In the genomic region with DNA sequence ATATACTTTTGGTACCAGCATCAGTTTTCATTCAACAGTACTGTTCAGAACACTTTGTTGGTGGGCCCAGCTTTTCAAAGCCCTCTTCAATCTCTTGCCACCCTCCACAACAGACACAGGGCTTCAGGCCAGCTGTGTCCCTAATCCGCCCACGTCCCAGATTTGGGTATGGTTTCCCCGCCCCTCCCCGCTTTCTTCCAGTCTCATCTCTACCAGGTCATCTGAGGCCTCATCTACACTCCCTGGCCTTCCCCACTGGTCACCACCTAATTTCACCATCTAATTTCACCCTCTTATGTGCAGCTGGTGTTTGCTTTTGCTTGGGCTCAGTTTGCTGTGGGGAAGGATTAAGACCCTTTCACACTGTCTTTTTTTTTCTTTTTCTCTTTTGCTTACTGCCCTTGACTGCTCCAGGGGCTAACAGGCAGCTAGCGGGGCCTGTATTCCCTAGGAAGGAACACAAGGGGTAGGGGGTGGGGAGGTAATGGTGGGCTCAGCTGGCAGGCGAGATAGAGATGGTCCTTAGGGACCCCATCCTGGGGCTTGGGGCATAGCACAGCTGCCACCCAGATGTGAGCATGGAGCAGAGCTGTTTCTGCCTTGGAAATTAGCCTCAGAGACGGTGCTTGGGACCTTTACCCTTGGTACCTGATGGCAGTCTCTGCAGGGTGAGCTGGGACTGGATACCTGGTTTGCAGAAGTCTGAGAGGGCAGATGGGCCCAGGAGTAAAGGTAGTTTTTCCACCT, we compare ENCODE assay signal across 20 cellular contexts. TPM values are rescaled to one million over a fixed set of nuclear protein-coding genes. Genes with fewer than 3 reads are reported as not detected.
DNase-seq lines count a peak whose midpoint lies in the region; TF ChIP-seq lines count a peak whose summit lies in the region.
"Had no signal": no experiment of that assay in that cellular context is flagged by ENCODE, and none has a peak within 500 bp of the region (broad histone marks: within the 10 kb centered on the region; RNA-seq: fewer than 3 reads in every experiment).

No MANE protein-coding gene starts in this region.

- no peak overlapping the region for H2BK15ac ChIP-seq in neuronal stem cell (ENCODE audit: low read length)

- no peak overlapping the region for H3K14ac ChIP-seq in neuronal stem cell (ENCODE audit: low read length)

- H3K27me3 Mint-ChIP-seq in Caco-2 (ENCODE audit: insufficient read depth, unreplicated experiment), result no peaks in the 10 kb centered on the region
- H3K27me3 Mint-ChIP-seq: activated CD4-positive, alpha-beta T cell treated with anti-CD3 and anti-CD28 coated beads, Interleukin-2, amount 10 ng/mL, durations not matched to agents 24 days and 14 days; stimulated activated naive CD8-positive, alpha-beta T cell treated with anti-CD3 and anti-CD28 coated beads, Interleukin-15, Interleukin-2, amounts not matched to agents 100 ng/mL and 50 ng/mL, for 24 hours had no signal

- H4K8ac ChIP-seq in neuronal stem cell (ENCODE audit: low read depth, low read length), result no peak overlapping the region

- H3K9ac ChIP-seq in SK-N-MC (ENCODE audit: insufficient read length), result no peak overlapping the region
- no peak overlapping the region for H3K9ac ChIP-seq in neuronal stem cell (ENCODE audit: low read depth, low read length, poor library complexity)

- WGBS in neuronal stem cell (ENCODE audit: extremely low coverage in 2 of 2, insufficient read length in 2 of 2, insufficient replicate concordance in 1 of 2), 2 donors, result no CpG with 5 or more reads among the region's 7 CpGs

- no TSS peak for BruUV-seq in Caco-2 (replicated peaks; lab: Mats Ljungman, UMichigan)

- DNase-seq in NCI-H1417 (lab: John Stamatoyannopoulos, UW) (peak in 2 of 3 experiments; percentile 36 to 81), NCI-H1417 treated with DMSO at 0.1 percent for 48 hours (lab: John Stamatoyannopoulos, UW) (no peak), SK-N-MC (ENCODE audit: low read depth, low spot score) (no peak), neuronal stem cell (ENCODE audit: low spot score) (no peak), HEK293T (ENCODE audit: extremely low spot score) (no peak), Caco-2 (no peak)
- no peak for DNase-seq in effector CD4-positive, alpha-beta T cell
- DNase-seq: activated CD4-positive, alpha-beta T cell treated with anti-CD3 and anti-CD28 coated beads, Interleukin-2, amount 10 ng/mL, durations not matched to agents 24 days and 14 days; activated effector memory CD4-positive, alpha-beta T cell treated with anti-CD3 and anti-CD28 coated beads, Interleukin-2, amount 50 U/mL, for 16 hours; amniotic stem cell; cortex of kidney; IMR-90; MM.1S; NCI-H1694 treated with DMSO at 0.1 percent for 48 hours; NCI-H226; stimulated activated CD4-positive, alpha-beta T cell treated with anti-CD3 and anti-CD28 coated beads, Interleukin-4, amount 100 ng/mL, for 24 hours; T-helper 2 cell; tibial artery had no signal

- no peak overlapping the region for H2AK5ac ChIP-seq in neuronal stem cell (ENCODE audit: low read depth, low read length)

- no peak overlapping the region for H4K91ac ChIP-seq in neuronal stem cell (ENCODE audit: low read depth, low read length, poor library complexity)

- H3K4me3 Mint-ChIP-seq in Caco-2 (ENCODE audit: unreplicated experiment), result no peak overlapping the region
- H3K4me3 Mint-ChIP-seq: activated CD4-positive, alpha-beta T cell treated with anti-CD3 and anti-CD28 coated beads, Interleukin-2, amount 10 ng/mL, durations not matched to agents 24 days and 14 days; stimulated activated naive CD8-positive, alpha-beta T cell treated with anti-CD3 and anti-CD28 coated beads, Interleukin-15, Interleukin-2, amounts not matched to agents 100 ng/mL and 50 ng/mL, for 24 hours had no signal

- intact Hi-C loops in Caco-2 (cut with micrococcal nuclease; ENCODE audit: unreplicated experiment), result no loop called here

- H3K23ac ChIP-seq in neuronal stem cell (ENCODE audit: low read depth, low read length, poor library complexity), result peak overlapping the region; percentile 19

- H3K4me1 Mint-ChIP-seq in Caco-2 (ENCODE audit: low read depth, unreplicated experiment), result no peaks in the 10 kb centered on the region

- no peak overlapping the region for H2BK120ac ChIP-seq in neuronal stem cell (ENCODE audit: low read depth, low read length)

- 0 out of 2 replicates have a peak, but pooled peaks cover 4% of the 10 kb centered on the region for H3K4me1 ChIP-seq in HEK293 (ENCODE audit: control insufficient read depth, insufficient read depth, low read length)
- H3K4me1 ChIP-seq in neuronal stem cell (ENCODE audit: control insufficient read depth in 2 of 2, insufficient read depth in 1 of 2, low read depth in 1 of 2, low read length in 2 of 2), result peaks cover 6% of the 10 kb centered on the region in 2 donors
- H3K4me1 ChIP-seq in Caco-2, result peaks cover 6% of the 10 kb centered on the region; the same call in 1 of the 2 replicates

- no peak overlapping the region for H2BK12ac ChIP-seq in neuronal stem cell (ENCODE audit: low read length)

- no peak overlapping the region for H3K27ac ChIP-seq in HEK293 (ENCODE audit: extremely low read depth, low read depth, low read length)
- peak overlapping the region; percentile 54 for H3K27ac ChIP-seq in SK-N-MC
- H3K27ac ChIP-seq in neuronal stem cell (replicated peaks; ENCODE audit: low read length), result no peak overlapping the region
- H3K27ac ChIP-seq: tibial artery had no signal

- H2AFZ ChIP-seq in neuronal stem cell (ENCODE audit: low read length), result no peak overlapping the region

- H3K9me3 ChIP-seq in HEK293 (ENCODE audit: control insufficient read depth, insufficient read depth, low read depth, low read length), result no peaks in the 10 kb centered on the region
- no peaks in the 10 kb centered on the region for H3K9me3 ChIP-seq in SK-N-MC (ENCODE audit: low read depth, low read length)
- H3K9me3 ChIP-seq in neuronal stem cell (replicated peaks in 1 of 2; ENCODE audit: control insufficient read depth in 2 of 2, insufficient read depth in 1 of 2, low read depth in 1 of 2, low read length in 2 of 2), result no peaks in the 10 kb centered on the region
- H3K9me3 ChIP-seq in Caco-2, result no peaks in the 10 kb centered on the region
- H3K9me3 ChIP-seq: tibial artery had no signal

- peak overlapping the region; percentile 15 for H3K18ac ChIP-seq in neuronal stem cell (ENCODE audit: low read length)

- H3K4me2 ChIP-seq in neuronal stem cell (ENCODE audit: insufficient read depth, low read length, poor library complexity, severe bottlenecking), result no peak overlapping the region

- H3K4me3 ChIP-seq in HEK293 (ENCODE audit: low read depth, low read length) (no peak overlapping the region), SK-N-MC (no peak overlapping the region), neuronal stem cell (ENCODE audit: low read length in 2 of 2) (no peak overlapping the region), Caco-2 (ENCODE audit: low read depth, low read length) (no peak overlapping the region)
- H3K4me3 ChIP-seq: tibial artery had no signal

- CTCF ChIA-PET in HEK293 (lab: Yijun Ruan, JAX) (interaction anchor here (0.6 to 0.7 kb wide), 2 partner anchors 13 to 60 kb away, joined by 3 read pairs; no protein-coding TSS in a partner anchor), HEK293T (lab: Yijun Ruan, JAX) (no interaction called here), Caco-2 (lab: Charles Lee) (no interaction called here)

- TF ChIP-seq CTCF in HEK293 (tag by site-specific recombination; IDR thresholded peaks at IDR 0.05), result no peak
- TF ChIP-seq CTCF in Caco-2 (IDR thresholded peaks at IDR 0.05; ENCODE audit: insufficient read depth in 1 of 2, low read depth in 1 of 2, low read length in 1 of 2, severe bottlenecking in 1 of 2, unreplicated experiment in 1 of 2), result no peak

- H3K36me3 ChIP-seq in HEK293 (ENCODE audit: control insufficient read depth in 2 of 2, insufficient read depth in 1 of 2, low read length in 2 of 2) (no peaks in the 10 kb centered on the region; a peak in 1 of 3 replicates), SK-N-MC (ENCODE audit: insufficient read depth, low read length) (no peaks in the 10 kb centered on the region), neuronal stem cell (replicated peaks in 1 of 2; ENCODE audit: control insufficient read depth in 2 of 2, insufficient read depth in 2 of 2, low read length in 2 of 2) (no peaks in the 10 kb centered on the region), Caco-2 (ENCODE audit: control insufficient read depth, insufficient read depth, low read length) (no peaks in the 10 kb centered on the region)
- H3K36me3 ChIP-seq: tibial artery had no signal

- no peaks in the 10 kb centered on the region for H3K79me1 ChIP-seq in neuronal stem cell (ENCODE audit: low read depth, low read length)

- POLR2A ChIA-PET in HEK293 (lab: Yijun Ruan, JAX) (no interaction called here), HEK293T (lab: Yijun Ruan, JAX) (no interaction called here), Caco-2 (lab: Charles Lee) (no interaction called here)

- no peak overlapping the region for H2BK5ac ChIP-seq in neuronal stem cell (ENCODE audit: low read length)

- H3K27me3 ChIP-seq in neuronal stem cell (ENCODE audit: control insufficient read depth in 3 of 3, insufficient read depth in 3 of 3, low read depth in 1 of 3, low read length in 3 of 3) (no peaks in the 10 kb centered on the region), Caco-2 (replicated peaks; ENCODE audit: control insufficient read depth, insufficient read depth, low read length) (no peaks in the 10 kb centered on the region)
- H3K27me3 ChIP-seq: tibial artery had no signal

- no peaks in the 10 kb centered on the region for H3K36me3 Mint-ChIP-seq in Caco-2 (ENCODE audit: insufficient read depth, unreplicated experiment)

- H3K4ac ChIP-seq in neuronal stem cell (ENCODE audit: low read length), result no peak overlapping the region

- H3K9me3 Mint-ChIP-seq in Caco-2 (ENCODE audit: unreplicated experiment), result no peaks in the 10 kb centered on the region
- H3K9me3 Mint-ChIP-seq: activated CD4-positive, alpha-beta T cell treated with anti-CD3 and anti-CD28 coated beads, Interleukin-2, amount 10 ng/mL, durations not matched to agents 24 days and 14 days; stimulated activated naive CD8-positive, alpha-beta T cell treated with anti-CD3 and anti-CD28 coated beads, Interleukin-15, Interleukin-2, amounts not matched to agents 100 ng/mL and 50 ng/mL, for 24 hours had no signal

- H3K27ac Mint-ChIP-seq in Caco-2 (ENCODE audit: unreplicated experiment), result no peak overlapping the region
- H3K27ac Mint-ChIP-seq: activated CD4-positive, alpha-beta T cell treated with anti-CD3 and anti-CD28 coated beads, Interleukin-2, amount 10 ng/mL, durations not matched to agents 24 days and 14 days; stimulated activated naive CD8-positive, alpha-beta T cell treated with anti-CD3 and anti-CD28 coated beads, Interleukin-15, Interleukin-2, amounts not matched to agents 100 ng/mL and 50 ng/mL, for 24 hours had no signal

TF ChIP-seq in HEK293T, 16 proteins besides CTCF, POLR2A, EP300 and RAD21 (continues in another document):
- TF ChIP-seq FOXA1 (IDR thresholded peaks at IDR 0.05), result no peak
- TF ChIP-seq SUZ12 (IDR thresholded peaks at IDR 0.05), result no peak
- no peak for TF ChIP-seq FOXM1 (IDR thresholded peaks at IDR 0.05; ENCODE audit: borderline replicate concordance)
- no peak for TF ChIP-seq NFRKB (IDR thresholded peaks at IDR 0.05)
- no peak for TF ChIP-seq L3MBTL2 (conservative IDR thresholded peaks at IDR 0.05)
- no peak for TF ChIP-seq ELF4 (IDR thresholded peaks at IDR 0.05)

RNA-seq across cellular contexts. Expression of gene EPB41, which starts 3.8 kb away (rescaled TPM):
- 105 TPM for polyA plus RNA-seq in neuronal stem cell (2013, experiment 1 of 2)
- 105 TPM for polyA plus RNA-seq in neuronal stem cell (2013, experiment 2 of 2)
- 29.5 and 29.8 TPM in 2 replicates for total RNA-seq in Caco-2 (2022)

Comparison
In these comparisons a context has a peak if more than half of its experiments do, and no peak if none do; other contexts are left out.
1. DNase-seq: peak in NCI-H1417 (2 of 3); none in NCI-H1417 treated with DMSO at 0.1 percent for 48 hours (single experiment), SK-N-MC (single experiment), neuronal stem cell (single experiment), effector CD4-positive, alpha-beta T cell (single experiment), HEK293T (single experiment) and Caco-2 (0 of 2).